21 cellular contexts compared by ENCODE assay signal in the genomic region with DNA sequence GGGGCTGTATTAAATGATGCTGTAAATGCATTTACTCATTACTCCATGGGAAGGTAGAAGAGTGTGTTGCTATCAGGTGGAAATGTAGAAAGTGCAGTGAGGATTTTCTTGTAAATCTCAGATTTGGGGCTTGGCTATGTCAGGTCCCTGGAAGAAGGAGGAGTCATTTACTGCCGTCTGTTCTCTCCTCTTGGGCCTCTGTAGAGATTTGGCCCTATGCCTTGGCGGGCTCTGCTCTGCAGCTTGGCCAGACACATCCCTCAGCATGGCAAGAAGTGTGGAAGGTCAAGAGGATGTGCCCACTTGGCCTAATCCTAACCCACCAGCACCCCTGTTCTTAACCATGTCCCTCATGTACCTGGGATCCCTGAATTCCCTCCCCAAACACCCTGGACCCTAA. TPM values are rescaled to one million over a fixed set of nuclear protein-coding genes. Genes with fewer than 3 reads are reported as not detected.
"Had no signal": no experiment of that assay in that cellular context is flagged by ENCODE, and none has a peak within 500 bp of the region (broad histone marks: within the 10 kb centered on the region; RNA-seq: fewer than 3 reads in every experiment).

No MANE protein-coding gene starts in this region.

- H3K27ac ChIP-seq: colonic mucosa, uterus, WERI-Rb-1 had no signal

- H3K4me2 ChIP-seq: SK-N-SH had no signal

- ATAC-seq: activated T-cell treated with anti-CD3 and anti-CD28 coated beads, Interleukin-2, amount 50 U/mL, for 72 hours; left cardiac atrium; mucosa of descending colon had no signal

- H3K9ac ChIP-seq: SK-N-SH had no signal

- H3K27me3 Mint-ChIP-seq: activated naive CD4-positive, alpha-beta T cell treated with anti-CD3 and anti-CD28 coated beads, Interleukin-2, amount 10 ng/mL, durations not matched to agents 7 days and 5 days had no signal

- H3K27ac Mint-ChIP-seq: activated naive CD4-positive, alpha-beta T cell treated with anti-CD3 and anti-CD28 coated beads, Interleukin-2, amount 10 ng/mL, durations not matched to agents 7 days and 5 days; endodermal cell had no signal

- H3K4me1 Mint-ChIP-seq: activated naive CD4-positive, alpha-beta T cell treated with anti-CD3 and anti-CD28 coated beads, Interleukin-2, amount 10 ng/mL, durations not matched to agents 7 days and 5 days; endodermal cell had no signal

- DNase-seq: activated CD4-positive, alpha-beta T cell treated with anti-CD3 and anti-CD28 coated beads, Interleukin-2, amount 50 U/mL, for 4 hours; activated CD4-positive, CD25-positive, alpha-beta regulatory T cell treated with anti-CD3 and anti-CD28 coated beads, Interleukin-2, amount 50 U/mL, for 72 hours; activated effector memory CD4-positive, alpha-beta T cell treated with anti-CD3 and anti-CD28 coated beads, Interleukin-2, amount 50 U/mL, for 16 hours; activated naive CD4-positive, alpha-beta T cell treated with anti-CD3 and anti-CD28 coated beads, Interleukin-2, amount 10 ng/mL, durations not matched to agents 7 days and 5 days; activated T-cell treated with anti-CD3 and anti-CD28 coated beads, Interleukin-2, amount 50 U/mL, for 72 hours; colonic mucosa; endodermal cell; esophagus squamous epithelium; heart right ventricle; islet precursor cell; left cardiac atrium; mucosa of descending colon; nucleus accumbens; posterior cingulate gyrus; SK-N-SH; stimulated activated CD4-positive, alpha-beta T cell treated with anti-CD3 and anti-CD28 coated beads, Interleukin-4, amount 100 ng/mL, for 24 hours; stimulated activated naive CD4-positive, alpha-beta T cell treated with Interleukin-2 at 50 U/mL for 16 hours; T-helper 2 cell; uterus; WERI-Rb-1 had no signal

- H3K9me3 ChIP-seq: colonic mucosa, SK-N-SH, uterus had no signal

- H3K4me3 ChIP-seq: colonic mucosa, esophagus squamous epithelium, heart right ventricle, mucosa of descending colon, uterus had no signal

- H3K27me3 ChIP-seq: colonic mucosa, esophagus squamous epithelium, heart right ventricle, uterus had no signal

- H3K4me1 ChIP-seq: colonic mucosa, uterus had no signal

- H3K36me3 ChIP-seq: colonic mucosa, uterus, WERI-Rb-1 had no signal

- H3K4me3 Mint-ChIP-seq: activated naive CD4-positive, alpha-beta T cell treated with anti-CD3 and anti-CD28 coated beads, Interleukin-2, amount 10 ng/mL, durations not matched to agents 7 days and 5 days; endodermal cell had no signal

RNA-seq across cellular contexts. Expression of a gene that starts 6.7 kb away (rescaled TPM):
- polyA plus RNA-seq: neural cell had no signal

RNA-seq across cellular contexts. Expression of a gene that starts 37.6 kb away (rescaled TPM):
- polyA plus RNA-seq: neural cell had no signal
